Comparison of ENCODE assay signal across 8 cellular contexts in the genomic region with DNA sequence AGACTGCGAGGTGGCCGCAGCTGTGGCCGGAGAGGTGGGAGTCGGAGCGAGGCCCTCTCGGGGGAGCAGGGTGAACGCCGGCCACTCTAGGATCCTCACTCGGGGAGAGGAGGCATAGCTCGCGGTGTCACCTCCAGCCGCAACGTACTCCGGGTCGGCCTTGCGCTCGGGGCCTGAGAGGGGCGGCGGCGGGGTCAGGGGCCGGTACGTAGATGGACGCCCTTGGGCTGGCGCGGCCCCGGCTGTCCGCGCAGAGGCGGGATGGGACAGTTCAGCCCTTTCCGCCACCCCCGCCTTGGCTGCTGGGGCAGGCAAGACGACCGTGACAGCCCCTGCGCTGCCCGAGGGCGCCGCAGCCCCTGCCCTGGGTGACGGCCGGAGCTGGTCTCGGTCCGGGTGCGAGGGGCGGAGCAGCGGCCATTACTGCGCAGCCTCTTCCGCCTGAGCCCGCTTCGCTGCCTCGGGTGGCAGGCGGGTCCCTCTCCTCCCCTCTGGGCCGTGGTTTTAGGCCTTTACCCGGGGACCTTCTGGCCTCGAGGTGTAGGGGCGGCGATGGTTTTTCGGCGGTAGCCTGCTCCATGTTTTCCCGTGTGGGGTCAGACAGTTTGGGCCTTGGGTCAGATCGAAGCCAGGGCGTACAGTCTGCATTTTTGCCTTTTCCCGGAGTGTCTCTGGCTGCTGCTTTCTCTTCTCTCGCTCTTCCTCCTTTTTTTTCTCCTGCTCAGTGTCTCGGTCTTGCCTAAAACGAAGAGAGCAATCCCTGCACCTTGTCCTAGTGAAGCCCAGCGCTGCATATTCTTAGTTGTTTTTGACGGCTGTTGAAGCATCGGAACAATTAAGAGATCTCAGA. TPM values are rescaled to one million over a fixed set of nuclear protein-coding genes. Genes with fewer than 3 reads are reported as not detected.
DNase-seq lines count a peak whose midpoint lies in the region; ATAC-seq and TF ChIP-seq lines count a peak whose summit lies in the region.

No MANE protein-coding gene starts in this region.

- WGBS in ovary, 3 donors, result 0 to 1% (median 1%) methylated on average over 34 to 67 of the region's 67 CpGs

- TF ChIP-seq EP300 in ovary (IDR thresholded peaks at IDR 0.05), result no peak

- H3K4me1 ChIP-seq in SJCRH30, result peaks cover 8% of the 10 kb centered on the region; the same call in 1 of the 2 replicates
- H3K4me1 ChIP-seq in ovary (ENCODE audit: insufficient read depth), result peaks cover 1% of the 10 kb centered on the region
- peaks cover 16% of the 10 kb centered on the region for H3K4me1 ChIP-seq in upper lobe of right lung

- TF ChIP-seq POLR2A in ovary (IDR thresholded peaks at IDR 0.05), result peak; percentile 94

- TF ChIP-seq CTCF in ovary (IDR thresholded peaks at IDR 0.05) (no peak), upper lobe of right lung (IDR thresholded peaks at IDR 0.05) (no peak)

- H3K9me3 ChIP-seq in SJCRH30 (replicated peaks), result no peaks in the 10 kb centered on the region
- no peaks in the 10 kb centered on the region for H3K9me3 ChIP-seq in ovary
- H3K9me3 ChIP-seq in upper lobe of right lung, result no peaks in the 10 kb centered on the region

- ATAC-seq in GM21360 (IDR thresholded peaks at IDR 0.05; ENCODE audit: unreplicated experiment) (peak; percentile 76), upper lobe of right lung (peak; percentile 87)

- H3K36me3 ChIP-seq in SJCRH30, result no peaks in the 10 kb centered on the region
- H3K36me3 ChIP-seq in ovary, result no peaks in the 10 kb centered on the region
- no peaks in the 10 kb centered on the region for H3K36me3 ChIP-seq in upper lobe of right lung

- intact Hi-C loops in ovary (cut with DNase I) (no loop called here), upper lobe of right lung (cut with DNase I) (no loop called here)

- H3K27me3 ChIP-seq in SJCRH30 (no peaks in the 10 kb centered on the region), ovary (no peaks in the 10 kb centered on the region), upper lobe of right lung (no peaks in the 10 kb centered on the region)

- peak overlapping the region; percentile 95 for H3K27ac ChIP-seq in SJCRH30
- H3K27ac ChIP-seq in ovary, result peak overlapping the region; percentile 99
- H3K27ac ChIP-seq in upper lobe of right lung, result peak overlapping the region; percentile 100

- H3K4me3 ChIP-seq in SJCRH30, result peak overlapping the region; percentile 98
- H3K4me3 ChIP-seq in ovary, result peak overlapping the region; percentile 98
- H3K4me3 ChIP-seq in upper lobe of right lung, result peak overlapping the region; percentile 85

- DNase-seq in DMS53 (lab: John Stamatoyannopoulos, UW) (peak; percentile 73), HS-27A (ENCODE audit: low read depth) (peak; percentile 53), SJCRH30 (peak; percentile 71 to 77), germinal center (ENCODE audit: low spot score) (peak; percentile 80), ovary (peak in 3 of 5 donors; percentile 48 to 78 (median 54)), upper lobe of right lung (peak; percentile 87)
- DNase-seq in activated naive CD4-positive, alpha-beta T cell (lab: John Stamatoyannopoulos, UW), result peak; percentile 16 to 43 (median 30)

RNA-seq across cellular contexts. Expression of a gene that starts 0.5 kb away (rescaled TPM):
- 25.2 and 29.8 TPM in 2 replicates for total RNA-seq in SJCRH30 (2014; rRNA removed; shearing (Covaris generic))
- total RNA-seq in ovary (10 to 100 TPM; 42.2 to 54.8 (median 45.8) TPM), upper lobe of right lung (54.6 TPM)
- 10 to 100 TPM; 43.4 to 55.8 TPM for polyA plus RNA-seq in ovary

Comparison
In these comparisons a context has a peak if more than half of its experiments do, and no peak if none do; other contexts are left out.
1. Peak in every context shown above with its lines: DNase-seq, ATAC-seq, H3K4me3 ChIP-seq and H3K27ac ChIP-seq.
2. DNase-seq: peak in every context shown above with its lines; median percentile 87 in upper lobe of right lung; 80 in germinal center; 74 in SJCRH30; 73 in DMS53; 54 in ovary; 53 in HS-27A; 30 in activated naive CD4-positive, alpha-beta T cell.